Comparison of ENCODE assay signal across 19 cellular contexts in the genomic region with DNA sequence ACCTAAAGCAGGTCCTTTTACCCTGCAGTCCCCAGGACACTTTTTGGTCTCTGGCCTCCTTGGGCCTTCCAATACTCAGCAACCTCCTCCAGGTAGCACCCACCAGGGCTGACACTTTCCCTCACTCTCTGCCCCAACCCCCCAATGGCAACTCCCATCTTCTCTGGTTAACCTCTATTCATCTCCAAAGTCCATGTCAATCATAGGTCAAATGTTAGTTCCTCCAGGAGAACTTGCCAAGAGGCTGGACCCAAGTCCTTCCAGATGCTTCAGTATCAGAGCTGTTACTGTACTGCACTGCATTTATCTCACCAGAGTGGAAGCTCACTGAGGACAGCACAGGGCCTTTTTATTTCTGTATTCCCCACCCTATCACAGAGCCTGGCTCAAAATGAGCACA.
DNase-seq lines count a peak whose midpoint lies in the region; ATAC-seq, FAIRE-seq and TF ChIP-seq lines count a peak whose summit lies in the region.
"Had no signal": no experiment of that assay in that cellular context is flagged by ENCODE, and none has a peak within 500 bp of the region (broad histone marks: within the 10 kb centered on the region; RNA-seq: fewer than 3 reads in every experiment).

No MANE protein-coding gene starts in this region.

- H3K9me3 ChIP-seq in esophagus muscularis mucosa = no peaks in the 10 kb centered on the region
- H3K9me3 ChIP-seq: BLaER1 treated with 17β-estradiol and CSF1 and Interleukin-3, amounts not matched to agents 10 nM and 100 nM; upper lobe of left lung had no signal

- no peak overlapping the region for H3K27ac ChIP-seq in esophagus muscularis mucosa (replicated peaks in 1 of 4)
- H3K27ac ChIP-seq: BLaER1 treated with 17β-estradiol and CSF1 and Interleukin-3, amounts not matched to agents 10 nM and 100 nM; foreskin keratinocyte; parathyroid adenoma; PC-9; upper lobe of left lung had no signal

- H3K27ac Mint-ChIP-seq in activated CD4-positive, alpha-beta T cell treated with anti-CD3 and anti-CD28 coated beads for 36 hours = peak overlapping the region; percentile 70
- peak overlapping the region; percentile 87 for H3K27ac Mint-ChIP-seq in activated naive CD8-positive, alpha-beta T cell
- peak overlapping the region; percentile 50 to 98 (median 94) for H3K27ac Mint-ChIP-seq in naive B cell
- H3K27ac Mint-ChIP-seq: dendritic cell treated with granulocyte-macrophage colony-stimulating factor and Interleukin-4, amounts not matched to agents 40 ng/mL and 50 ng/mL, for 4 days; nephron had no signal

- TF ChIP-seq POLR2A in GM12892 (IDR thresholded peaks at IDR 0.05; ENCODE audit: low read depth, low read length) = no peak
- no peak for TF ChIP-seq POLR2A in esophagus muscularis mucosa (IDR thresholded peaks at IDR 0.05; ENCODE audit: low read depth)

- H3K36me3 ChIP-seq in esophagus muscularis mucosa = peaks cover 0 to 5% (median 0%) of the 10 kb centered on the region in 4 donors
- H3K36me3 ChIP-seq: upper lobe of left lung had no signal

- H3K27me3 ChIP-seq in esophagus muscularis mucosa = no peaks in the 10 kb centered on the region
- H3K27me3 ChIP-seq: BLaER1 treated with 17β-estradiol and CSF1 and Interleukin-3, amounts not matched to agents 10 nM and 100 nM; foreskin keratinocyte; upper lobe of left lung had no signal

- H3K4me1 ChIP-seq in esophagus muscularis mucosa = peaks cover 47 to 90% (median 75%) of the 10 kb centered on the region in 4 donors

- no peaks in the 10 kb centered on the region for H3K27me3 Mint-ChIP-seq in activated CD4-positive, alpha-beta T cell treated with anti-CD3 and anti-CD28 coated beads for 36 hours
- no peaks in the 10 kb centered on the region for H3K27me3 Mint-ChIP-seq in activated naive CD8-positive, alpha-beta T cell
- H3K27me3 Mint-ChIP-seq in naive B cell = no peaks in the 10 kb centered on the region
- H3K27me3 Mint-ChIP-seq: dendritic cell treated with granulocyte-macrophage colony-stimulating factor and Interleukin-4, amounts not matched to agents 40 ng/mL and 50 ng/mL, for 4 days had no signal

- peak; percentile 63 for FAIRE-seq in GM12892 (lab: Jason Lieb, UNC)
- FAIRE-seq: G401.6, H1 had no signal

- peaks cover 8% of the 10 kb centered on the region for H3K9me3 Mint-ChIP-seq in activated CD4-positive, alpha-beta T cell treated with anti-CD3 and anti-CD28 coated beads for 36 hours (ENCODE audit: low read depth)
- no peaks in the 10 kb centered on the region for H3K9me3 Mint-ChIP-seq in activated naive CD8-positive, alpha-beta T cell (ENCODE audit: low read depth)
- no peaks in the 10 kb centered on the region for H3K9me3 Mint-ChIP-seq in naive B cell
- H3K9me3 Mint-ChIP-seq: dendritic cell treated with granulocyte-macrophage colony-stimulating factor and Interleukin-4, amounts not matched to agents 40 ng/mL and 50 ng/mL, for 4 days; nephron had no signal

- DNase-seq in activated CD4-positive, alpha-beta T cell treated with anti-CD3 and anti-CD28 coated beads for 36 hours = no peak
- DNase-seq in activated CD4-positive, alpha-beta T cell treated with anti-CD3 and anti-CD28 coated beads, Interleukin-2, amount 50 U/mL, for 4 hours = no peak
- no peak for DNase-seq in GM12892 (ENCODE audit: insufficient read length)
- DNase-seq in naive B cell = no peak
- DNase-seq in HuH-7.5 (ENCODE audit: low spot score) = no peak
- no peak for DNase-seq in NCI-H510A treated with DMSO at 0.1 percent for 48 hours (lab: John Stamatoyannopoulos, UW)
- DNase-seq in esophagus muscularis mucosa (ENCODE audit: extremely low spot score) = no peak
- DNase-seq: DMS 273 treated with DMSO at 0.1 percent for 48 hours, foreskin keratinocyte, NCI-H1417, PC-9 had no signal

- peaks cover 38% of the 10 kb centered on the region for H3K36me3 Mint-ChIP-seq in activated CD4-positive, alpha-beta T cell treated with anti-CD3 and anti-CD28 coated beads for 36 hours (ENCODE audit: low read depth)
- peaks cover 19% of the 10 kb centered on the region for H3K36me3 Mint-ChIP-seq in activated naive CD8-positive, alpha-beta T cell
- H3K36me3 Mint-ChIP-seq in naive B cell = peaks cover 0 to 4% of the 10 kb centered on the region in 2 donors

- intact Hi-C loops in activated CD4-positive, alpha-beta T cell treated with anti-CD3 and anti-CD28 coated beads for 36 hours (cut with DNase I, micrococcal nuclease) = no loop called here
- intact Hi-C loops in esophagus muscularis mucosa (cut with DNase I) = no loop called here

- CTCF ChIA-PET in activated CD4-positive, alpha-beta T cell treated with anti-CD3 and anti-CD28 coated beads for 36 hours (lab: Charles Lee) = interaction anchor here (0.6 to 2.4 kb wide), 6 partner anchors 11 to 132 kb away, joined by 3 to 10 read pairs (median 6); no protein-coding TSS in a partner anchor

- no peak overlapping the region for H3K4me3 Mint-ChIP-seq in activated CD4-positive, alpha-beta T cell treated with anti-CD3 and anti-CD28 coated beads for 36 hours
- H3K4me3 Mint-ChIP-seq in activated naive CD8-positive, alpha-beta T cell = peak overlapping the region; percentile 19
- peak overlapping the region in 5 of 8 donors; percentile 2 to 72 (median 26) for H3K4me3 Mint-ChIP-seq in naive B cell
- H3K4me3 Mint-ChIP-seq: dendritic cell treated with granulocyte-macrophage colony-stimulating factor and Interleukin-4, amounts not matched to agents 40 ng/mL and 50 ng/mL, for 4 days; nephron had no signal

- TF ChIP-seq EP300 in esophagus muscularis mucosa (IDR thresholded peaks at IDR 0.05) = no peak

- no peak overlapping the region for H3K4me3 ChIP-seq in esophagus muscularis mucosa
- H3K4me3 ChIP-seq: BLaER1 treated with 17β-estradiol and CSF1 and Interleukin-3, amounts not matched to agents 10 nM and 100 nM; PC-9; upper lobe of left lung had no signal

- ATAC-seq in activated CD4-positive, alpha-beta T cell treated with anti-CD3 and anti-CD28 coated beads for 36 hours = no peak
- ATAC-seq in naive B cell (ENCODE audit: low read depth in 2 of 2) = no peak
- ATAC-seq: foreskin keratinocyte had no signal

- no peak for TF ChIP-seq CTCF in esophagus muscularis mucosa (IDR thresholded peaks at IDR 0.05)

- H3K4me1 Mint-ChIP-seq in activated CD4-positive, alpha-beta T cell treated with anti-CD3 and anti-CD28 coated beads for 36 hours = peaks cover 90% of the 10 kb centered on the region
- peaks cover 88% of the 10 kb centered on the region for H3K4me1 Mint-ChIP-seq in activated naive CD8-positive, alpha-beta T cell (ENCODE audit: low read depth)
- H3K4me1 Mint-ChIP-seq in naive B cell = peaks cover 64 to 97% (median 87%) of the 10 kb centered on the region in 3 donors
- H3K4me1 Mint-ChIP-seq: nephron had no signal

- POLR2A ChIA-PET in activated CD4-positive, alpha-beta T cell treated with anti-CD3 and anti-CD28 coated beads for 36 hours (lab: Charles Lee) = interaction anchor here (1.0 kb wide), 1 partner anchor 69 kb away, joined by 6 read pairs; no protein-coding TSS in a partner anchor
